ENCODE assay signal across 8 cellular contexts in genomic region chr16:9008335-9009260, GRCh38. TPM values are rescaled to one million over a fixed set of nuclear protein-coding genes. Genes with fewer than 3 reads are reported as not detected.
DNase-seq lines count a peak whose midpoint lies in the region; ATAC-seq and TF ChIP-seq lines count a peak whose summit lies in the region.

No MANE protein-coding gene starts in this region.

- peak; percentile 81 for ATAC-seq in HG03097 (IDR thresholded peaks at IDR 0.05; ENCODE audit: low FRiP score, unreplicated experiment)

- H3K9me3 ChIP-seq in endocrine pancreas (ENCODE audit: control insufficient read depth, low read length), result no peaks in the 10 kb centered on the region

- peak overlapping the region; percentile 68 for H3K9ac ChIP-seq in endocrine pancreas (ENCODE audit: control insufficient read depth, insufficient read depth, low read length)

- peak; percentile 87 for TF ChIP-seq CTCF in GM13977 (IDR thresholded peaks at IDR 0.05; ENCODE audit: extremely low read depth, insufficient read depth, missing control alignments)

- DNase-seq in 8988T (peak; percentile 88), GM13977 (ENCODE audit: low spot score) (peak; percentile 91), NCI-H69 (lab: John Stamatoyannopoulos, UW) (peak; percentile 78), mucosa of gallbladder (ENCODE audit: low spot score) (peak; percentile 67)
- DNase-seq in activated CD8-positive, alpha-beta memory T cell treated with anti-CD3 and anti-CD28 coated beads for 24 hours, result peak; percentile 84
- DNase-seq in stimulated activated CD8-positive, alpha-beta memory T cell treated with anti-CD3 and anti-CD28 coated beads, Interleukin-2, amount 100 ng/mL, for 48 hours (ENCODE audit: low read depth in 2 of 2), result peak; percentile 58 to 62

- H3K36me3 ChIP-seq in endocrine pancreas (ENCODE audit: control insufficient read depth, insufficient read depth, low read length), result no peaks in the 10 kb centered on the region

- H3K27me3 ChIP-seq in endocrine pancreas (ENCODE audit: control insufficient read depth, insufficient read depth, low read length), result no peaks in the 10 kb centered on the region

- H3K4me1 ChIP-seq in endocrine pancreas (ENCODE audit: control insufficient read depth, insufficient read depth, low read length), result no peaks in the 10 kb centered on the region

- H3K4me3 ChIP-seq in endocrine pancreas (ENCODE audit: control insufficient read depth, insufficient read depth, low read length), result peak overlapping the region; percentile 43

- in situ Hi-C loops in GM13977 (cut with MboI; ENCODE audit: low pct_unique_long_range_greater_than_20kb, low sequenced_read_pairs, unreplicated experiment), result no loop called here

RNA-seq across cellular contexts. Expression of gene USP7, which starts 44.9 kb away (rescaled TPM):
- 108 TPM for total RNA-seq in mucosa of gallbladder

Comparison
In these comparisons a context has a peak if more than half of its experiments do, and no peak if none do; other contexts are left out.
1. Peak in every context shown above with its lines: DNase-seq, ATAC-seq and H3K4me3 ChIP-seq.